Comparison of ENCODE assay signal across 21 cellular contexts in genomic region chr12:69173358-69173757, GRCh38.
DNase-seq lines count a peak whose midpoint lies in the region; ATAC-seq and TF ChIP-seq lines count a peak whose summit lies in the region.
"Had no signal": no experiment of that assay in that cellular context is flagged by ENCODE, and none has a peak within 500 bp of the region (broad histone marks: within the 10 kb centered on the region; RNA-seq: fewer than 3 reads in every experiment).

No MANE protein-coding gene starts in this region.

- H3F3A ChIP-seq in GM23338 (replicated peaks; ENCODE audit: low read depth) = no peaks in the 10 kb centered on the region

- no peak overlapping the region for H3K4me3 ChIP-seq in GM23338
- no peak overlapping the region for H3K4me3 ChIP-seq in A673 (ENCODE audit: low read depth, low read length, poor library complexity, severe bottlenecking)
- H3K4me3 ChIP-seq: lung, tibial artery had no signal

- DNase-seq in GM23338 (ENCODE audit: low spot score) (no peak), SK-N-DZ (ENCODE audit: low spot score) (peak; percentile 61), left ventricle myocardium superior (no peak), progenitor cell of endocrine pancreas (ENCODE audit: low spot score, unreplicated experiment) (no peak), NCI-H128 (lab: John Stamatoyannopoulos, UW; ENCODE audit: unreplicated experiment) (no peak), A673 (ENCODE audit: low spot score) (no peak), GM10266 (ENCODE audit: extremely low spot score) (no peak)
- DNase-seq: activated CD4-positive, alpha-beta T cell treated with anti-CD3 and anti-CD28 coated beads for 36 hours; activated effector memory CD4-positive, alpha-beta T cell treated with anti-CD3 and anti-CD28 coated beads, Interleukin-2, amount 50 U/mL, for 16 hours; effector memory CD8-positive, alpha-beta T cell; NCI-H524 treated with DMSO at 0.1 percent for 48 hours; SK-N-SH; stimulated activated CD4-positive, alpha-beta T cell treated with anti-CD3 and anti-CD28 coated beads, Interleukin-15, amount 100 ng/mL, for 24 hours; stimulated activated naive CD8-positive, alpha-beta T cell treated with anti-CD3 and anti-CD28 coated beads, Interleukin-15, Interleukin-2, amounts not matched to agents 100 U/mL and 50 U/mL, for 24 hours; T-helper 2 cell; tibial artery had no signal

- H3K79me2 ChIP-seq in GM23338 (replicated peaks; ENCODE audit: insufficient read depth) = no peaks in the 10 kb centered on the region

- ATAC-seq in GM23338 = no peak
- ATAC-seq in left ventricle myocardium superior = peak; percentile 38
- ATAC-seq: activated CD4-positive, alpha-beta T cell treated with anti-CD3 and anti-CD28 coated beads for 36 hours; effector memory CD8-positive, alpha-beta T cell; esophagus mucosa; HCT116; sciatic nerve; stimulated activated naive CD8-positive, alpha-beta T cell treated with anti-CD3 and anti-CD28 coated beads, Interleukin-15, Interleukin-2, amounts not matched to agents 100 U/mL and 50 U/mL, for 24 hours had no signal

- H3K4me1 Mint-ChIP-seq in GM23338 (peaks cover 12% of the 10 kb centered on the region), progenitor cell of endocrine pancreas (ENCODE audit: low read depth) (peaks cover 2% of the 10 kb centered on the region)

- no peaks in the 10 kb centered on the region for H4K20me1 ChIP-seq in GM23338 (replicated peaks; ENCODE audit: insufficient read depth)

- H3K9me3 ChIP-seq in A673 (ENCODE audit: low read depth, low read length, poor library complexity, severe bottlenecking) = no peaks in the 10 kb centered on the region
- H3K9me3 ChIP-seq: SK-N-SH, tibial artery had no signal

- H3K27ac ChIP-seq in GM23338 (ENCODE audit: low read depth) = no peak overlapping the region
- no peak overlapping the region for H3K27ac ChIP-seq in A673 (ENCODE audit: low read depth, low read length, poor library complexity, severe bottlenecking)
- H3K27ac ChIP-seq: tibial artery had no signal

- CTCF ChIA-PET in A673 (lab: Charles Lee) = no interaction called here

- BruUV-seq in A673 (replicated peaks; lab: Mats Ljungman, UMichigan) = no TSS peak

- H2AFZ ChIP-seq in GM23338 = peak overlapping the region; percentile 96

- H3K4me3 Mint-ChIP-seq in GM23338 (no peak overlapping the region), progenitor cell of endocrine pancreas (ENCODE audit: low read depth) (no peak overlapping the region)
- H3K4me3 Mint-ChIP-seq: activated CD4-positive, alpha-beta T cell treated with anti-CD3 and anti-CD28 coated beads for 36 hours; effector memory CD8-positive, alpha-beta T cell had no signal

- H3K9me2 ChIP-seq in GM23338 (ENCODE audit: insufficient read depth) = no peaks in the 10 kb centered on the region
- H3K9me2 ChIP-seq: SK-N-SH had no signal

- no peaks in the 10 kb centered on the region; the same call in 2 of the 3 replicates for H3K9me3 Mint-ChIP-seq in GM23338
- H3K9me3 Mint-ChIP-seq in progenitor cell of endocrine pancreas (ENCODE audit: low read depth) = peaks cover 9% of the 10 kb centered on the region
- H3K9me3 Mint-ChIP-seq: effector memory CD8-positive, alpha-beta T cell had no signal

- H3K36me3 ChIP-seq in GM23338 (ENCODE audit: insufficient read depth) = no peaks in the 10 kb centered on the region; the same call in 1 of the 2 replicates
- H3K36me3 ChIP-seq in A673 (ENCODE audit: insufficient read depth, low read length, poor library complexity, severe bottlenecking) = no peaks in the 10 kb centered on the region
- H3K36me3 ChIP-seq: tibial artery had no signal

- intact Hi-C loops in left ventricle myocardium superior (cut with micrococcal nuclease) (no loop called here), A673 (cut with micrococcal nuclease; ENCODE audit: unreplicated experiment) (no loop called here)

- no peak overlapping the region for H3K27ac Mint-ChIP-seq in GM23338
- H3K27ac Mint-ChIP-seq in progenitor cell of endocrine pancreas = peak overlapping the region; percentile 26
- H3K27ac Mint-ChIP-seq: activated CD4-positive, alpha-beta T cell treated with anti-CD3 and anti-CD28 coated beads for 36 hours; effector memory CD8-positive, alpha-beta T cell had no signal

- POLR2A ChIA-PET in A673 (lab: Charles Lee; ENCODE audit: low non-redundant PET) = no interaction called here

- H3K4me2 ChIP-seq in GM23338 = no peak overlapping the region
- H3K4me2 ChIP-seq: SK-N-SH had no signal

- H3K27me3 ChIP-seq in GM23338 (ENCODE audit: insufficient read depth) = no peaks in the 10 kb centered on the region
- H3K27me3 ChIP-seq in A673 (replicated peaks; ENCODE audit: insufficient read depth, low read depth, low read length, poor library complexity) = no peaks in the 10 kb centered on the region
- H3K27me3 ChIP-seq: tibial artery had no signal

- TF ChIP-seq CTCF in GM23338 (conservative IDR thresholded peaks at IDR 0.05; ENCODE audit: low read depth in 2 of 2) = no peak
- no peak for TF ChIP-seq CTCF in progenitor cell of endocrine pancreas (IDR thresholded peaks at IDR 0.05; ENCODE audit: unreplicated experiment)
- TF ChIP-seq CTCF in A673 (conservative IDR thresholded peaks at IDR 0.05; ENCODE audit: low read depth, low read length) = no peak
- no peak for TF ChIP-seq CTCF in GM10266 (IDR thresholded peaks at IDR 0.05; ENCODE audit: control insufficient read depth, insufficient read depth, low read depth, missing control alignments)

- H3K4me1 ChIP-seq in GM23338 (ENCODE audit: insufficient read depth) (peaks cover 14% of the 10 kb centered on the region), A673 (ENCODE audit: insufficient read depth, low read length, poor library complexity, severe bottlenecking) (no peaks in the 10 kb centered on the region)
- H3K4me1 ChIP-seq: tibial artery had no signal

- H3K36me3 Mint-ChIP-seq in GM23338 (ENCODE audit: low read depth) (no peaks in the 10 kb centered on the region), progenitor cell of endocrine pancreas (ENCODE audit: insufficient read depth) (no peaks in the 10 kb centered on the region)
- H3K36me3 Mint-ChIP-seq: brain had no signal

- H3K27me3 Mint-ChIP-seq in GM23338 (ENCODE audit: insufficient read depth, low read depth, poor library complexity) (peaks cover 10% of the 10 kb centered on the region), progenitor cell of endocrine pancreas (peaks cover 6% of the 10 kb centered on the region)
- H3K27me3 Mint-ChIP-seq: effector memory CD8-positive, alpha-beta T cell had no signal

TF ChIP-seq in GM23338, 12 proteins besides CTCF, POLR2A, EP300 and RAD21 (continues in another document):
- TF ChIP-seq ZNF114 (CRISPR knock-in tag; IDR thresholded peaks at IDR 0.05) (no peak), ZNF462 (CRISPR knock-in tag; IDR thresholded peaks at IDR 0.05) (no peak)
